1 cellular context compared by ENCODE assay signal in genomic region chr9:134185536-134186011, GRCh38.
TF ChIP-seq lines count a peak whose summit lies in the region.

No MANE protein-coding gene starts in this region.

TF ChIP-seq in GM12878, 131 proteins besides CTCF, POLR2A, EP300 and RAD21 (continued from another document):
- TF ChIP-seq E2F8 (IDR thresholded peaks at IDR 0.05; ENCODE audit: low read depth, partially characterized antibody) (no peak), RELB (IDR thresholded peaks at IDR 0.05; ENCODE audit: low read depth) (peak; percentile 91; the same call in 1 of the 2 replicates), SIN3A (IDR thresholded peaks at IDR 0.05; ENCODE audit: low read depth, low read length) (no peak), TCF7 (IDR thresholded peaks at IDR 0.05; ENCODE audit: borderline replicate concordance) (no peak), BCL11A (IDR thresholded peaks at IDR 0.05; ENCODE audit: low read depth, low read length) (no peak), ZSCAN29 (IDR thresholded peaks at IDR 0.05) (no peak), ATF7 (IDR thresholded peaks at IDR 0.05; ENCODE audit: low read depth) (0 out of 2 replicates have a peak, but pooled peaks have one; percentile 26)
TF ChIP-seq in GM12878: peak in this region for 18.
